In genomic region chr20:5491463-5491862, GRCh38 we compare ENCODE assay signal across 26 cellular contexts.
"Had no signal": no experiment of that assay in that cellular context is flagged by ENCODE, and none has a peak within 500 bp of the region (broad histone marks: within the 10 kb centered on the region; RNA-seq: fewer than 3 reads in every experiment).

No MANE protein-coding gene starts in this region.

- H3K9me3 ChIP-seq: esophagus squamous epithelium, lower lobe of right lung, prostate gland, right lobe of liver had no signal

- DNase-seq: esophagus squamous epithelium; foreskin fibroblast; glutamatergic neuron; left ventricle myocardium inferior; lower lobe of right lung; occipital lobe; retina; right lobe of liver; spleen; stimulated activated CD4-positive, alpha-beta T cell treated with anti-CD3 and anti-CD28 coated beads, Interleukin-15, amount 100 ng/mL, for 24 hours; stimulated activated CD4-positive, alpha-beta T cell treated with anti-CD3 and anti-CD28 coated beads, Interleukin-1b, Interleukin-23, amount 100 ng/mL, for 48 hours; stimulated activated CD4-positive, alpha-beta T cell treated with anti-CD3 and anti-CD28 coated beads, Interleukin-4, amount 100 ng/mL, for 24 hours; stimulated activated naive CD4-positive, alpha-beta T cell; stomach; substantia nigra; trophoblast cell had no signal

- H3K27ac ChIP-seq: esophagus squamous epithelium, gastroesophageal sphincter, left ventricle myocardium inferior, lower lobe of right lung, parathyroid adenoma, prostate gland, right lobe of liver, spleen, stomach, thoracic aorta had no signal

- H3K9ac ChIP-seq: parathyroid adenoma had no signal

- H3K4me3 ChIP-seq: esophagus squamous epithelium, gastroesophageal sphincter, left ventricle myocardium inferior, lower lobe of right lung, prostate gland, right lobe of liver, spleen, stomach, thoracic aorta had no signal

- H3K27me3 ChIP-seq: esophagus squamous epithelium, right lobe of liver, stomach had no signal

- H3K4me3 Mint-ChIP-seq: dendritic cell treated with granulocyte-macrophage colony-stimulating factor and Interleukin-4, amounts not matched to agents 40 ng/mL and 50 ng/mL, for 4 days; memory B cell; mesothelial cell of epicardium; nephron had no signal

- FAIRE-seq: colon, keratinocyte had no signal

- H3K4me1 Mint-ChIP-seq: memory B cell, mesothelial cell of epicardium, nephron had no signal

- H3K4me1 ChIP-seq: esophagus squamous epithelium, gastroesophageal sphincter, left ventricle myocardium inferior, lower lobe of right lung, parathyroid adenoma, prostate gland, right lobe of liver, spleen, stomach had no signal

- H2AFZ ChIP-seq: parathyroid adenoma had no signal

- H3K36me3 ChIP-seq: esophagus squamous epithelium, left ventricle myocardium inferior, lower lobe of right lung, prostate gland, right lobe of liver, thoracic aorta had no signal

- H3K27ac Mint-ChIP-seq: dendritic cell treated with granulocyte-macrophage colony-stimulating factor and Interleukin-4, amounts not matched to agents 40 ng/mL and 50 ng/mL, for 4 days; memory B cell; mesothelial cell of epicardium; nephron had no signal

- H3K36me3 Mint-ChIP-seq: memory B cell, mesothelial cell of epicardium had no signal

- H3K79me2 ChIP-seq: parathyroid adenoma had no signal

- ATAC-seq: gastroesophageal sphincter, lower lobe of right lung, right lobe of liver had no signal

- H3K9me3 Mint-ChIP-seq: dendritic cell treated with granulocyte-macrophage colony-stimulating factor and Interleukin-4, amounts not matched to agents 40 ng/mL and 50 ng/mL, for 4 days; memory B cell; mesothelial cell of epicardium; nephron had no signal
